Comparison of ENCODE assay signal across 27 cellular contexts in genomic region chr10:103871006-103871405, GRCh38. TPM values are rescaled to one million over a fixed set of nuclear protein-coding genes. Genes with fewer than 3 reads are reported as not detected.
DNase-seq lines count a peak whose midpoint lies in the region; ATAC-seq and TF ChIP-seq lines count a peak whose summit lies in the region.
"Had no signal": no experiment of that assay in that cellular context is flagged by ENCODE, and none has a peak within 500 bp of the region (broad histone marks: within the 10 kb centered on the region; RNA-seq: fewer than 3 reads in every experiment).

No MANE protein-coding gene starts in this region.

- no peak overlapping the region for H4K8ac ChIP-seq in neuronal stem cell (ENCODE audit: low read depth, low read length)

- no peak overlapping the region for H2BK15ac ChIP-seq in neuronal stem cell (ENCODE audit: low read length)

- no peak overlapping the region for H2BK5ac ChIP-seq in neuronal stem cell (ENCODE audit: low read length)

- no peak overlapping the region for H4K91ac ChIP-seq in neuronal stem cell (ENCODE audit: low read depth, low read length, poor library complexity)

- TF ChIP-seq CTCF in epithelial cell of esophagus (IDR thresholded peaks at IDR 0.05; ENCODE audit: insufficient read depth, low read depth, low read length, missing control alignments) (no peak), GM13977 (IDR thresholded peaks at IDR 0.05; ENCODE audit: extremely low read depth, insufficient read depth, missing control alignments) (no peak)

- no peak overlapping the region for H2BK120ac ChIP-seq in neuronal stem cell (ENCODE audit: low read depth, low read length)

- no peak overlapping the region for H3K4ac ChIP-seq in neuronal stem cell (ENCODE audit: low read length)

- no peak overlapping the region for H3K23ac ChIP-seq in neuronal stem cell (ENCODE audit: low read depth, low read length, poor library complexity)

- no peaks in the 10 kb centered on the region for H3K79me1 ChIP-seq in neuronal stem cell (ENCODE audit: low read depth, low read length)

- ATAC-seq in GM18511 (IDR thresholded peaks at IDR 0.05; ENCODE audit: unreplicated experiment), result no peak
- ATAC-seq: body of pancreas; Right ventricle myocardium inferior; stimulated activated naive B cell treated with anti-CD40 and anti-IgM and Interleukin-4, amounts not matched to agents 10 μg/mL and 1 μg/mL and 100 μg/mL, for 72 hours had no signal

- H3K9ac ChIP-seq in GM23248 (0 out of 2 replicates have a peak overlapping the region, but pooled peaks have one; percentile 13), neuronal stem cell (ENCODE audit: low read depth, low read length, poor library complexity) (no peak overlapping the region)

- H3K4me3 ChIP-seq in GM23248 (no peak overlapping the region), SJCRH30 (peak overlapping the region; percentile 37), epithelial cell of esophagus (ENCODE audit: low read length) (no peak overlapping the region), neuronal stem cell (ENCODE audit: low read length in 2 of 2) (no peak overlapping the region)
- H3K4me3 ChIP-seq: body of pancreas, left ventricle myocardium inferior, MG63, sigmoid colon had no signal

- no peak overlapping the region for H3K4me2 ChIP-seq in GM23248 (ENCODE audit: unreplicated experiment)
- no peak overlapping the region for H3K4me2 ChIP-seq in neuronal stem cell (ENCODE audit: insufficient read depth, low read length, poor library complexity, severe bottlenecking)

- H3K27ac ChIP-seq in GM23248 (peak overlapping the region; percentile 53), SJCRH30 (peak overlapping the region; percentile 33), neuronal stem cell (replicated peaks; ENCODE audit: low read length) (no peak overlapping the region)
- H3K27ac ChIP-seq: body of pancreas, C4-2B, left ventricle myocardium inferior, sigmoid colon had no signal

- peaks cover 24% of the 10 kb centered on the region for H3F3A ChIP-seq in GM23248 (ENCODE audit: insufficient read depth)

- 87 to 91% methylated on average over 6 to 7 of the region's 7 CpGs for WGBS in GM23248 (ENCODE audit: low coverage in 1 of 2, low lambda C conversion rate in 2 of 2, missing lambda C conversion rate in 2 of 2), 2 experiments
- no CpG with 5 or more reads among the region's 7 CpGs for WGBS in neuronal stem cell (ENCODE audit: extremely low coverage in 2 of 2, insufficient read length in 2 of 2, insufficient replicate concordance in 1 of 2), 2 donors

- H2AFZ ChIP-seq in GM23248 (peak overlapping the region; percentile 32; the same call in 1 of the 2 replicates), neuronal stem cell (ENCODE audit: low read length) (peak overlapping the region; percentile 32)

- peaks cover 22% of the 10 kb centered on the region for H3K4me1 ChIP-seq in GM23248 (ENCODE audit: insufficient read depth)
- H3K4me1 ChIP-seq in SJCRH30, result peaks cover 28% of the 10 kb centered on the region
- H3K4me1 ChIP-seq in neuronal stem cell (ENCODE audit: control insufficient read depth in 2 of 2, insufficient read depth in 1 of 2, low read depth in 1 of 2, low read length in 2 of 2), result no peaks in the 10 kb centered on the region
- H3K4me1 ChIP-seq: body of pancreas, sigmoid colon had no signal

- H3K36me3 ChIP-seq in GM23248 (ENCODE audit: low read depth) (no peaks in the 10 kb centered on the region), SJCRH30 (no peaks in the 10 kb centered on the region), neuronal stem cell (replicated peaks in 1 of 2; ENCODE audit: control insufficient read depth in 2 of 2, insufficient read depth in 2 of 2, low read length in 2 of 2) (no peaks in the 10 kb centered on the region)
- H3K36me3 ChIP-seq: MG63, sigmoid colon had no signal

- DNase-seq in GM23248 (no peak), SJCRH30 (no peak), epithelial cell of esophagus (ENCODE audit: low read depth) (peak; percentile 70), neuronal stem cell (ENCODE audit: low spot score) (no peak), GM13977 (ENCODE audit: low spot score) (no peak), SHP77 (lab: John Stamatoyannopoulos, UW) (no peak)
- DNase-seq in stimulated activated naive CD4-positive, alpha-beta T cell (lab: John Stamatoyannopoulos, UW), result no peak
- DNase-seq: 8988T; activated CD4-positive, alpha-beta memory T cell treated with anti-CD3 and anti-CD28 coated beads, Interleukin-2, amount 10 ng/mL, durations not matched to agents 7 days and 5 days; activated CD4-positive, CD25-positive, alpha-beta regulatory T cell treated with anti-CD3 and anti-CD28 coated beads, Interleukin-2, amount 50 U/mL, for 72 hours; activated CD8-positive, alpha-beta memory T cell treated with anti-CD3 and anti-CD28 coated beads, Interleukin-2, amount 50 U/mL, for 48 hours; activated naive CD4-positive, alpha-beta T cell treated with anti-CD3 and anti-CD28 coated beads, Interleukin-2, amount 10 ng/mL, durations not matched to agents 7 days and 5 days; body of pancreas; glutamatergic neuron; KG1; left ventricle myocardium inferior; naive B cell; NCI-H1105; NCI-H187; NCI-H2171; sigmoid colon; stimulated activated CD4-positive, alpha-beta T cell treated with anti-CD3 and anti-CD28 coated beads, Interleukin-15, amount 100 ng/mL, for 24 hours; stimulated activated naive B cell treated with anti-CD40 and anti-IgM and Interleukin-4, amounts not matched to agents 10 μg/mL and 1 μg/mL and 100 μg/mL, for 72 hours had no signal

- H3K79me2 ChIP-seq in GM23248 (ENCODE audit: insufficient read depth), result no peaks in the 10 kb centered on the region

- H3K18ac ChIP-seq in neuronal stem cell (ENCODE audit: low read length), result no peak overlapping the region

- H2BK12ac ChIP-seq in neuronal stem cell (ENCODE audit: low read length), result no peak overlapping the region

- no peak overlapping the region for H3K14ac ChIP-seq in neuronal stem cell (ENCODE audit: low read length)

- no peak overlapping the region for H2AK5ac ChIP-seq in neuronal stem cell (ENCODE audit: low read depth, low read length)

- H3K9me2 ChIP-seq in GM23248 (ENCODE audit: insufficient read depth), result no peaks in the 10 kb centered on the region

- no peaks in the 10 kb centered on the region for H3K27me3 ChIP-seq in GM23248 (replicated peaks; ENCODE audit: insufficient read depth)
- no peaks in the 10 kb centered on the region for H3K27me3 ChIP-seq in SJCRH30
- no peaks in the 10 kb centered on the region for H3K27me3 ChIP-seq in neuronal stem cell (ENCODE audit: control insufficient read depth in 3 of 3, insufficient read depth in 3 of 3, low read depth in 1 of 3, low read length in 3 of 3)
- H3K27me3 ChIP-seq: body of pancreas, MG63, sigmoid colon had no signal

- no peaks in the 10 kb centered on the region for H4K20me1 ChIP-seq in GM23248 (ENCODE audit: insufficient read depth)

- H3K9me3 ChIP-seq in GM23248 (ENCODE audit: low read depth) (no peaks in the 10 kb centered on the region), SJCRH30 (replicated peaks) (no peaks in the 10 kb centered on the region; the same call in 1 of the 2 replicates), neuronal stem cell (replicated peaks in 1 of 2; ENCODE audit: control insufficient read depth in 2 of 2, insufficient read depth in 1 of 2, low read depth in 1 of 2, low read length in 2 of 2) (peaks cover 0 to under 1% of the 10 kb centered on the region in 2 donors)
- H3K9me3 ChIP-seq: body of pancreas, sigmoid colon had no signal

- in situ Hi-C loops in GM23248 (cut with MboI) (no loop called here), GM13977 (cut with MboI; ENCODE audit: low pct_unique_long_range_greater_than_20kb, low sequenced_read_pairs, unreplicated experiment) (no loop called here)

RNA-seq across cellular contexts. Expression of gene SH3PXD2A, which starts 15.6 kb away (rescaled TPM):
- 58.0 and 64.0 TPM in 2 replicates for total RNA-seq in GM23248 (2014; rRNA removed; shearing (Covaris generic))
- 31.4 and 34.0 TPM in 2 replicates for polyA plus RNA-seq in GM23248 (2016; fragmentation: Nextera tagmentation; extraction: Ambion mirVana)
- 5.4 and 5.5 TPM in 2 replicates for total RNA-seq in SJCRH30 (2014; rRNA removed; shearing (Covaris generic))
- polyA plus RNA-seq in neuronal stem cell (2013, experiment 1 of 2), result 9.8 TPM
- 9.8 TPM for polyA plus RNA-seq in neuronal stem cell (2013, experiment 2 of 2)

RNA-seq across cellular contexts. Expression of gene STN1, which starts 47.0 kb away (rescaled TPM):
- total RNA-seq in GM23248 (2014; rRNA removed; shearing (Covaris generic)), result 20.5 and 23.5 TPM in 2 replicates
- polyA plus RNA-seq in GM23248 (2016; fragmentation: Nextera tagmentation; extraction: Ambion mirVana), result 20.8 and 21.6 TPM in 2 replicates
- 10.3 and 11.6 TPM in 2 replicates for total RNA-seq in SJCRH30 (2014; rRNA removed; shearing (Covaris generic))
- 17.4 TPM for polyA plus RNA-seq in neuronal stem cell (2013, experiment 1 of 2)
- polyA plus RNA-seq in neuronal stem cell (2013, experiment 2 of 2), result 16.7 TPM
